ENCODE assay signal across 10 cellular contexts in the genomic region with DNA sequence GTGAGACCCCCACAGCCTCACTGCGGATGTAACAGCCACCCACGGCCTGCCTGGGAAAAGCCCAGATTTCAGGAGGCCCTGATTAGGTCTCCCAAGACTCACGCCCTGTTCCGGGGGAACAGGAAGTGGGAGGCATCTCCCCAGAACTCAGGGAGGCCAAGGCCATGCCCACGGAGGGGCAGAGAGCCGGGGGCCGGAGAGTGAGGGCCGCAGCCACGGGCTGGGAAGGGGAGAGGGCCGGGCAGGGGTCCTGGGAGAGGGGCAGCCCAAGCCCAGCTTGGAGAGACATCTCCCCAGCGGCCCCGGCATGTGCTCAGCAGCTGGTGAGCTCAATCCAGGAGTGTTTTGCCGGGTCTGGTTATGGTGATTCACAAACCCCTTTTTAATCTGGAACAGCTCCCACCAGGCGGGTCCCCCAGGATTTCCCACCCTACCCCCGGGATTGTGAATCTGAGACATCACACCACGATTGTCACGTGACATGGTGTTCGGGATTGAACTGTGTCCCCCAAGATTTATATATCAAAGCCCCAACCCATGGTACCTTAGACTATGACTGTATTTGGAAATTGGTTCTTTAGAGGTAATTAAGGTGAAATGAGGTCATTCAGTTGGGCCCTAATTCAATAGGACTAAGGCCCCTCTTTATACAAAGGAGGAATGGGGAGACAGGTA. TPM values are rescaled to one million over a fixed set of nuclear protein-coding genes. Genes with fewer than 3 reads are reported as not detected.
"Had no signal": no experiment of that assay in that cellular context is flagged by ENCODE, and none has a peak within 500 bp of the region (broad histone marks: within the 10 kb centered on the region; RNA-seq: fewer than 3 reads in every experiment).

No MANE protein-coding gene starts in this region.

- H3K36me3 Mint-ChIP-seq: IgD-negative memory B cell had no signal

- H3K4me1 Mint-ChIP-seq: IgD-negative memory B cell had no signal

- H3K4me3 Mint-ChIP-seq: HFFc6, IgD-negative memory B cell had no signal

- H3K27me3 Mint-ChIP-seq: IgD-negative memory B cell had no signal

- FAIRE-seq: H54, HTR-8/SVneo had no signal

- ATAC-seq: HCT116 had no signal

- H3K36me3 ChIP-seq: HAP-1 had no signal

- H3K27ac Mint-ChIP-seq: HFFc6, IgD-negative memory B cell had no signal

- H3K9me3 ChIP-seq: HAP-1 had no signal

- H2AFZ ChIP-seq: GM23248 had no signal

- H3K4me3 ChIP-seq: GM23248, HAP-1 had no signal

- H3K9ac ChIP-seq: GM23248 had no signal

- H3K27ac ChIP-seq: GM23248 had no signal

- DNase-seq: GM23248, GOT3, HFFc6, KG1 had no signal

- H3K4me1 ChIP-seq: HAP-1 had no signal

RNA-seq across cellular contexts. Expression of a gene that starts 26.6 kb away (rescaled TPM):
- total RNA-seq: GM23248, HFFc6, HT-29 had no signal
- polyA plus RNA-seq: GM23248, IgD-negative memory B cell had no signal

RNA-seq across cellular contexts. Expression of a gene that starts 29.3 kb away (rescaled TPM):
- total RNA-seq: GM23248, HFFc6, HT-29 had no signal
- polyA plus RNA-seq: GM23248, IgD-negative memory B cell had no signal
